ENCODE assay signal across 8 cellular contexts in genomic region chr2:1140389-1141003, GRCh38.
A peak's percentile ranks its signal among the peaks of the same experiment; 100 is the strongest.
DNase-seq lines count a peak whose midpoint lies in the region; ATAC-seq and TF ChIP-seq lines count a peak whose summit lies in the region.

No MANE protein-coding gene starts in this region.

- TF ChIP-seq CTCF in GM13976 (IDR thresholded peaks at IDR 0.05; ENCODE audit: borderline replicate concordance, control extremely low read depth, extremely low read depth, insufficient read depth, missing control alignments) (peak; percentile 84), WTC11 (IDR thresholded peaks at IDR 0.05) (peak; percentile 99)

- peaks cover 2% of the 10 kb centered on the region; the same call in 1 of the 2 replicates for H3K4me1 Mint-ChIP-seq in WTC11
- peaks cover 5 to 13% (median 8%) of the 10 kb centered on the region in 4 donors for H3K4me1 Mint-ChIP-seq in naive thymus-derived CD8-positive, alpha-beta T cell

- H3K27ac Mint-ChIP-seq in WTC11, result peak overlapping the region; percentile 9; the same call in 1 of the 2 replicates
- no peak overlapping the region for H3K27ac Mint-ChIP-seq in naive thymus-derived CD8-positive, alpha-beta T cell

- in situ Hi-C loops in GM13976 (cut with MboI; ENCODE audit: low sequenced_read_pairs, unreplicated experiment), result no loop called here

- CTCF ChIA-PET in WTC11 (lab: Charles Lee), result interaction anchor here (0.5 to 2.3 kb wide), 59 partner anchors 7 to 965 kb away, joined by 3 to 11 read pairs (median 3); partner anchors contain the start of gene SNTG2

- no peaks in the 10 kb centered on the region for H3K27me3 Mint-ChIP-seq in WTC11 (ENCODE audit: low read depth)
- H3K27me3 Mint-ChIP-seq in naive thymus-derived CD8-positive, alpha-beta T cell, result peaks cover 0 to 4% (median 0%) of the 10 kb centered on the region in 5 donors

- POLR2A ChIA-PET in WTC11 (lab: Charles Lee), result no interaction called here
- POLR2A ChIA-PET in naive thymus-derived CD8-positive, alpha-beta T cell (lab: Charles Lee), result no interaction called here

- H3K36me3 Mint-ChIP-seq in WTC11, result peaks cover 29% of the 10 kb centered on the region
- peaks cover 4 to 20% (median 8%) of the 10 kb centered on the region in 3 donors for H3K36me3 Mint-ChIP-seq in naive thymus-derived CD8-positive, alpha-beta T cell

- H3K4me3 Mint-ChIP-seq in WTC11, result no peak overlapping the region
- H3K4me3 Mint-ChIP-seq in naive thymus-derived CD8-positive, alpha-beta T cell, result peak overlapping the region in 3 of 10 donors; percentile 2 to 39 (median 18)

- DNase-seq in GM13976 (ENCODE audit: low spot score), result peak; percentile 53
- DNase-seq in WTC11 (ENCODE audit: low spot score), result peak; percentile 84
- peak; percentile 5 for DNase-seq in dermis blood vessel endothelial cell
- DNase-seq in naive thymus-derived CD8-positive, alpha-beta T cell, result peak; percentile 27 to 72 (median 56)
- DNase-seq in HPDE6-E6E7 (ENCODE audit: extremely low spot score), result no peak
- no peak for DNase-seq in NCI-H1417 treated with DMSO at 0.1 percent for 48 hours (lab: John Stamatoyannopoulos, UW)

- H3K9me3 Mint-ChIP-seq in WTC11, result peaks cover 4% of the 10 kb centered on the region; the same call in 1 of the 2 replicates
- H3K9me3 Mint-ChIP-seq in naive thymus-derived CD8-positive, alpha-beta T cell, result peaks cover 0 to 11% (median 5%) of the 10 kb centered on the region in 9 donors

- peak; percentile 88 for ATAC-seq in HG03103 (IDR thresholded peaks at IDR 0.05; ENCODE audit: low read depth, unreplicated experiment)
- peak; percentile 98 for ATAC-seq in WTC11
- ATAC-seq in naive thymus-derived CD8-positive, alpha-beta T cell, result peak; percentile 85 to 90
- ATAC-seq in GM18873 (IDR thresholded peaks at IDR 0.05; ENCODE audit: low FRiP score, unreplicated experiment), result no peak

TF ChIP-seq in WTC11, 78 proteins besides CTCF, POLR2A, EP300 and RAD21:
- TF ChIP-seq ZNF423 (CRISPR knock-in tag; IDR thresholded peaks at IDR 0.05) (peak; percentile 54; the same call in 1 of the 2 replicates), ZSCAN18 (CRISPR knock-in tag; IDR thresholded peaks at IDR 0.05) (no peak), HMGXB4 (CRISPR knock-in tag; IDR thresholded peaks at IDR 0.05) (peak; percentile 39; the same call in 1 of the 2 replicates), NFATC4 (CRISPR knock-in tag; IDR thresholded peaks at IDR 0.05) (no peak), ZNF121 (CRISPR knock-in tag; IDR thresholded peaks at IDR 0.05) (no peak), ATF6 (CRISPR knock-in tag; IDR thresholded peaks at IDR 0.05) (no peak), IRF2 (CRISPR knock-in tag; IDR thresholded peaks at IDR 0.05; ENCODE audit: borderline replicate concordance, low read depth) (no peak), ESRRA (CRISPR knock-in tag; IDR thresholded peaks at IDR 0.05; ENCODE audit: borderline replicate concordance) (no peak), CREM (CRISPR knock-in tag; IDR thresholded peaks at IDR 0.05) (no peak), NFE2L1 (CRISPR knock-in tag; IDR thresholded peaks at IDR 0.05) (no peak), ZNF317 (CRISPR knock-in tag; IDR thresholded peaks at IDR 0.05; ENCODE audit: borderline replicate concordance, low read depth) (no peak)
- TF ChIP-seq, protein P1, sequence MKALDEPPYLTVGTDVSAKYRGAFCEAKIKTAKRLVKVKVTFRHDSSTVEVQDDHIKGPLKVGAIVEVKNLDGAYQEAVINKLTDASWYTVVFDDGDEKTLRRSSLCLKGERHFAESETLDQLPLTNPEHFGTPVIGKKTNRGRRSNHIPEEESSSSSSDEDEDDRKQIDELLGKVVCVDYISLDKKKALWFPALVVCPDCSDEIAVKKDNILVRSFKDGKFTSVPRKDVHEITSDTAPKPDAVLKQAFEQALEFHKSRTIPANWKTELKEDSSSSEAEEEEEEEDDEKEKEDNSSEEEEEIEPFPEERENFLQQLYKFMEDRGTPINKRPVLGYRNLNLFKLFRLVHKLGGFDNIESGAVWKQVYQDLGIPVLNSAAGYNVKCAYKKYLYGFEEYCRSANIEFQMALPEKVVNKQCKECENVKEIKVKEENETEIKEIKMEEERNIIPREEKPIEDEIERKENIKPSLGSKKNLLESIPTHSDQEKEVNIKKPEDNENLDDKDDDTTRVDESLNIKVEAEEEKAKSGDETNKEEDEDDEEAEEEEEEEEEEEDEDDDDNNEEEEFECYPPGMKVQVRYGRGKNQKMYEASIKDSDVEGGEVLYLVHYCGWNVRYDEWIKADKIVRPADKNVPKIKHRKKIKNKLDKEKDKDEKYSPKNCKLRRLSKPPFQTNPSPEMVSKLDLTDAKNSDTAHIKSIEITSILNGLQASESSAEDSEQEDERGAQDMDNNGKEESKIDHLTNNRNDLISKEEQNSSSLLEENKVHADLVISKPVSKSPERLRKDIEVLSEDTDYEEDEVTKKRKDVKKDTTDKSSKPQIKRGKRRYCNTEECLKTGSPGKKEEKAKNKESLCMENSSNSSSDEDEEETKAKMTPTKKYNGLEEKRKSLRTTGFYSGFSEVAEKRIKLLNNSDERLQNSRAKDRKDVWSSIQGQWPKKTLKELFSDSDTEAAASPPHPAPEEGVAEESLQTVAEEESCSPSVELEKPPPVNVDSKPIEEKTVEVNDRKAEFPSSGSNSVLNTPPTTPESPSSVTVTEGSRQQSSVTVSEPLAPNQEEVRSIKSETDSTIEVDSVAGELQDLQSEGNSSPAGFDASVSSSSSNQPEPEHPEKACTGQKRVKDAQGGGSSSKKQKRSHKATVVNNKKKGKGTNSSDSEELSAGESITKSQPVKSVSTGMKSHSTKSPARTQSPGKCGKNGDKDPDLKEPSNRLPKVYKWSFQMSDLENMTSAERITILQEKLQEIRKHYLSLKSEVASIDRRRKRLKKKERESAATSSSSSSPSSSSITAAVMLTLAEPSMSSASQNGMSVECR (CRISPR knock-in tag; IDR thresholded peaks at IDR 0.05; ENCODE audit: borderline replicate concordance), result no peak

Comparison
In these comparisons a context has a peak if more than half of its experiments do, and no peak if none do; other contexts are left out.
1. DNase-seq: peak in GM13976 (single experiment), WTC11 (single experiment), dermis blood vessel endothelial cell (single experiment) and naive thymus-derived CD8-positive, alpha-beta T cell (10 of 10); none in HPDE6-E6E7 (single experiment) and NCI-H1417 treated with DMSO at 0.1 percent for 48 hours (single experiment).